1 cellular context compared by ENCODE assay signal in genomic region chr11:65477271-65478029, GRCh38.
TF ChIP-seq lines count a peak whose summit lies in the region.

No MANE protein-coding gene starts in this region.

TF ChIP-seq in K562, 482 proteins besides CTCF, POLR2A, EP300 and RAD21 (continued from another document and continues in another):
- TF ChIP-seq PRPF4 (IDR thresholded peaks at IDR 0.05; ENCODE audit: insufficient read depth, low read depth, low read length, poor library complexity, severe bottlenecking), result peak; percentile 79
- no peak for TF ChIP-seq RHOXF2B (CRISPR knock-in tag; conservative IDR thresholded peaks at IDR 0.05)
- TF ChIP-seq ARNT (IDR thresholded peaks at IDR 0.05), result peak; percentile 48 to 78; a peak in 2 of 4 replicates
- peak; percentile 6; the same call in 1 of the 2 replicates for TF ChIP-seq TAL1 (IDR thresholded peaks at IDR 0.05)
- TF ChIP-seq ZBTB7A (IDR thresholded peaks at IDR 0.05; ENCODE audit: borderline replicate concordance, control insufficient read depth, low read depth, low read length), result peak; percentile 95
- TF ChIP-seq ZNF76 (CRISPR knock-in tag; IDR thresholded peaks at IDR 0.05; ENCODE audit: borderline replicate concordance), result peak; percentile 69; the same call in 1 of the 2 replicates
- TF ChIP-seq HNRNPUL1 (IDR thresholded peaks at IDR 0.05; ENCODE audit: low read length), result no peak
- TF ChIP-seq TOE1 (IDR thresholded peaks at IDR 0.05; ENCODE audit: borderline replicate concordance), result peak; percentile 100
- no peak for TF ChIP-seq TOE1 (CRISPR knock-in tag; IDR thresholded peaks at IDR 0.05; ENCODE audit: borderline replicate concordance, low read depth)
- TF ChIP-seq CEBPZ (IDR thresholded peaks at IDR 0.05; ENCODE audit: borderline replicate concordance, low read depth, low read length), result no peak
- TF ChIP-seq GTF2E2 (tag; IDR thresholded peaks at IDR 0.05), result peak; percentile 92
- peak; percentile 75 for TF ChIP-seq CBFA2T3 (IDR thresholded peaks at IDR 0.05)
- peak; percentile 92 for TF ChIP-seq CXXC5 (CRISPR knock-in tag; IDR thresholded peaks at IDR 0.05)
- peak; percentile 97 for TF ChIP-seq HNRNPL (IDR thresholded peaks at IDR 0.05; ENCODE audit: low read depth, low read length)
- TF ChIP-seq GTF2A2 (tag; IDR thresholded peaks at IDR 0.05), result no peak
- TF ChIP-seq TEAD1 (CRISPR knock-in tag; IDR thresholded peaks at IDR 0.05), result peak in 1 of 2 experiments; percentile 28; a peak in 1 of 4 replicates
- peak; percentile 91 for TF ChIP-seq PRDM10 (IDR thresholded peaks at IDR 0.05; ENCODE audit: partially characterized antibody)
- TF ChIP-seq KLF10 (CRISPR knock-in tag; IDR thresholded peaks at IDR 0.05), result no peak
- peak; percentile 92; the same call in 1 of the 2 replicates for TF ChIP-seq AFF4 (CRISPR knock-in tag; IDR thresholded peaks at IDR 0.05)
- no peak; the same call in 1 of the 2 replicates for TF ChIP-seq CHD2 (IDR thresholded peaks at IDR 0.05; ENCODE audit: low read depth, low read length)
- TF ChIP-seq, protein P1, sequence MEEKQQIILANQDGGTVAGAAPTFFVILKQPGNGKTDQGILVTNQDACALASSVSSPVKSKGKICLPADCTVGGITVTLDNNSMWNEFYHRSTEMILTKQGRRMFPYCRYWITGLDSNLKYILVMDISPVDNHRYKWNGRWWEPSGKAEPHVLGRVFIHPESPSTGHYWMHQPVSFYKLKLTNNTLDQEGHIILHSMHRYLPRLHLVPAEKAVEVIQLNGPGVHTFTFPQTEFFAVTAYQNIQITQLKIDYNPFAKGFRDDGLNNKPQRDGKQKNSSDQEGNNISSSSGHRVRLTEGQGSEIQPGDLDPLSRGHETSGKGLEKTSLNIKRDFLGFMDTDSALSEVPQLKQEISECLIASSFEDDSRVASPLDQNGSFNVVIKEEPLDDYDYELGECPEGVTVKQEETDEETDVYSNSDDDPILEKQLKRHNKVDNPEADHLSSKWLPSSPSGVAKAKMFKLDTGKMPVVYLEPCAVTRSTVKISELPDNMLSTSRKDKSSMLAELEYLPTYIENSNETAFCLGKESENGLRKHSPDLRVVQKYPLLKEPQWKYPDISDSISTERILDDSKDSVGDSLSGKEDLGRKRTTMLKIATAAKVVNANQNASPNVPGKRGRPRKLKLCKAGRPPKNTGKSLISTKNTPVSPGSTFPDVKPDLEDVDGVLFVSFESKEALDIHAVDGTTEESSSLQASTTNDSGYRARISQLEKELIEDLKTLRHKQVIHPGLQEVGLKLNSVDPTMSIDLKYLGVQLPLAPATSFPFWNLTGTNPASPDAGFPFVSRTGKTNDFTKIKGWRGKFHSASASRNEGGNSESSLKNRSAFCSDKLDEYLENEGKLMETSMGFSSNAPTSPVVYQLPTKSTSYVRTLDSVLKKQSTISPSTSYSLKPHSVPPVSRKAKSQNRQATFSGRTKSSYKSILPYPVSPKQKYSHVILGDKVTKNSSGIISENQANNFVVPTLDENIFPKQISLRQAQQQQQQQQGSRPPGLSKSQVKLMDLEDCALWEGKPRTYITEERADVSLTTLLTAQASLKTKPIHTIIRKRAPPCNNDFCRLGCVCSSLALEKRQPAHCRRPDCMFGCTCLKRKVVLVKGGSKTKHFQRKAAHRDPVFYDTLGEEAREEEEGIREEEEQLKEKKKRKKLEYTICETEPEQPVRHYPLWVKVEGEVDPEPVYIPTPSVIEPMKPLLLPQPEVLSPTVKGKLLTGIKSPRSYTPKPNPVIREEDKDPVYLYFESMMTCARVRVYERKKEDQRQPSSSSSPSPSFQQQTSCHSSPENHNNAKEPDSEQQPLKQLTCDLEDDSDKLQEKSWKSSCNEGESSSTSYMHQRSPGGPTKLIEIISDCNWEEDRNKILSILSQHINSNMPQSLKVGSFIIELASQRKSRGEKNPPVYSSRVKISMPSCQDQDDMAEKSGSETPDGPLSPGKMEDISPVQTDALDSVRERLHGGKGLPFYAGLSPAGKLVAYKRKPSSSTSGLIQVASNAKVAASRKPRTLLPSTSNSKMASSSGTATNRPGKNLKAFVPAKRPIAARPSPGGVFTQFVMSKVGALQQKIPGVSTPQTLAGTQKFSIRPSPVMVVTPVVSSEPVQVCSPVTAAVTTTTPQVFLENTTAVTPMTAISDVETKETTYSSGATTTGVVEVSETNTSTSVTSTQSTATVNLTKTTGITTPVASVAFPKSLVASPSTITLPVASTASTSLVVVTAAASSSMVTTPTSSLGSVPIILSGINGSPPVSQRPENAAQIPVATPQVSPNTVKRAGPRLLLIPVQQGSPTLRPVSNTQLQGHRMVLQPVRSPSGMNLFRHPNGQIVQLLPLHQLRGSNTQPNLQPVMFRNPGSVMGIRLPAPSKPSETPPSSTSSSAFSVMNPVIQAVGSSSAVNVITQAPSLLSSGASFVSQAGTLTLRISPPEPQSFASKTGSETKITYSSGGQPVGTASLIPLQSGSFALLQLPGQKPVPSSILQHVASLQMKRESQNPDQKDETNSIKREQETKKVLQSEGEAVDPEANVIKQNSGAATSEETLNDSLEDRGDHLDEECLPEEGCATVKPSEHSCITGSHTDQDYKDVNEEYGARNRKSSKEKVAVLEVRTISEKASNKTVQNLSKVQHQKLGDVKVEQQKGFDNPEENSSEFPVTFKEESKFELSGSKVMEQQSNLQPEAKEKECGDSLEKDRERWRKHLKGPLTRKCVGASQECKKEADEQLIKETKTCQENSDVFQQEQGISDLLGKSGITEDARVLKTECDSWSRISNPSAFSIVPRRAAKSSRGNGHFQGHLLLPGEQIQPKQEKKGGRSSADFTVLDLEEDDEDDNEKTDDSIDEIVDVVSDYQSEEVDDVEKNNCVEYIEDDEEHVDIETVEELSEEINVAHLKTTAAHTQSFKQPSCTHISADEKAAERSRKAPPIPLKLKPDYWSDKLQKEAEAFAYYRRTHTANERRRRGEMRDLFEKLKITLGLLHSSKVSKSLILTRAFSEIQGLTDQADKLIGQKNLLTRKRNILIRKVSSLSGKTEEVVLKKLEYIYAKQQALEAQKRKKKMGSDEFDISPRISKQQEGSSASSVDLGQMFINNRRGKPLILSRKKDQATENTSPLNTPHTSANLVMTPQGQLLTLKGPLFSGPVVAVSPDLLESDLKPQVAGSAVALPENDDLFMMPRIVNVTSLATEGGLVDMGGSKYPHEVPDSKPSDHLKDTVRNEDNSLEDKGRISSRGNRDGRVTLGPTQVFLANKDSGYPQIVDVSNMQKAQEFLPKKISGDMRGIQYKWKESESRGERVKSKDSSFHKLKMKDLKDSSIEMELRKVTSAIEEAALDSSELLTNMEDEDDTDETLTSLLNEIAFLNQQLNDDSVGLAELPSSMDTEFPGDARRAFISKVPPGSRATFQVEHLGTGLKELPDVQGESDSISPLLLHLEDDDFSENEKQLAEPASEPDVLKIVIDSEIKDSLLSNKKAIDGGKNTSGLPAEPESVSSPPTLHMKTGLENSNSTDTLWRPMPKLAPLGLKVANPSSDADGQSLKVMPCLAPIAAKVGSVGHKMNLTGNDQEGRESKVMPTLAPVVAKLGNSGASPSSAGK (IDR thresholded peaks at IDR 0.05), result peak; percentile 87
- no peak; the same call in none of the 2 replicates for TF ChIP-seq CAMTA2 (CRISPR knock-in tag; conservative IDR thresholded peaks at IDR 0.05)
- peak; percentile 42 for TF ChIP-seq HNRNPLL (IDR thresholded peaks at IDR 0.05; ENCODE audit: low read depth, low read length, poor library complexity, severe bottlenecking)
- 0 out of 2 replicates have a peak, but pooled peaks have one; percentile 5 for TF ChIP-seq ZNF780A (CRISPR knock-in tag; IDR thresholded peaks at IDR 0.05)
- peak; percentile 13; the same call in 1 of the 2 replicates for TF ChIP-seq TAF7 (tag; IDR thresholded peaks at IDR 0.05)
- no peak for TF ChIP-seq ZNF449 (CRISPR knock-in tag; IDR thresholded peaks at IDR 0.05)
- TF ChIP-seq HIVEP1 (CRISPR knock-in tag; IDR thresholded peaks at IDR 0.05), result no peak
- TF ChIP-seq WHSC1 (IDR thresholded peaks at IDR 0.05; ENCODE audit: low read length), result no peak
- peak; percentile 63 for TF ChIP-seq MAFK (IDR thresholded peaks at IDR 0.05; ENCODE audit: low read length)
- peak; percentile 96 for TF ChIP-seq JUN (IDR thresholded peaks at IDR 0.05; ENCODE audit: borderline replicate concordance, low read depth, low read length)
- TF ChIP-seq JUN (CRISPR knock-in tag; IDR thresholded peaks at IDR 0.05; ENCODE audit: borderline replicate concordance), result 0 out of 2 replicates have a peak, but pooled peaks have one; percentile 16
- peak; percentile 88 for TF ChIP-seq POLR2B (IDR thresholded peaks at IDR 0.05; ENCODE audit: low read depth, partially characterized antibody)
- TF ChIP-seq ZNF146 (CRISPR knock-in tag; IDR thresholded peaks at IDR 0.05; ENCODE audit: unreplicated experiment), result peak; percentile 8
